Comparison of ENCODE assay signal across 20 cellular contexts in genomic region chr7:156106107-156106426, GRCh38.
"Had no signal": no experiment of that assay in that cellular context is flagged by ENCODE, and none has a peak within 500 bp of the region (broad histone marks: within the 10 kb centered on the region; RNA-seq: fewer than 3 reads in every experiment).

No MANE protein-coding gene starts in this region.

- H3K4me3 Mint-ChIP-seq: activated CD4-positive, alpha-beta memory T cell treated with anti-CD3 and anti-CD28 coated beads for 36 hours; activated CD4-positive, alpha-beta T cell treated with anti-CD3 and anti-CD28 coated beads, Interleukin-2, amount 10 ng/mL, durations not matched to agents 7 days and 5 days; activated naive CD4-positive, alpha-beta T cell treated with anti-CD3 and anti-CD28 coated beads, Interleukin-2, amount 10 ng/mL, durations not matched to agents 7 days and 5 days; activated naive CD8-positive, alpha-beta T cell treated with anti-CD3 and anti-CD28 coated beads for 36 hours; activated T-cell treated with anti-CD3 and anti-CD28 coated beads, Interleukin-2, amount 50 U/mL, for 72 hours; T-helper 17 cell had no signal

- DNase-seq: activated CD4-positive, alpha-beta memory T cell treated with anti-CD3 and anti-CD28 coated beads for 36 hours; activated CD4-positive, alpha-beta T cell treated with anti-CD3 and anti-CD28 coated beads, Interleukin-2, amount 10 ng/mL, durations not matched to agents 7 days and 5 days; activated CD4-positive, CD25-positive, alpha-beta regulatory T cell; activated gamma-delta T cell treated with Interleukin-2 at 50 U/mL for 16 hours; activated naive CD4-positive, alpha-beta T cell treated with anti-CD3 and anti-CD28 coated beads, Interleukin-2, amount 10 ng/mL, durations not matched to agents 7 days and 5 days; activated naive CD8-positive, alpha-beta T cell treated with anti-CD3 and anti-CD28 coated beads for 36 hours; activated T-cell treated with anti-CD3 and anti-CD28 coated beads, Interleukin-2, amount 50 U/mL, for 72 hours; anterior cingulate cortex; caudate nucleus; NCI-H1436 treated with DMSO at 0.1 percent for 48 hours; NCI-H187; NCI-H2171; NCI-H2227 treated with DMSO at 0.1 percent for 48 hours; NCI-H446 treated with DMSO at 0.1 percent for 48 hours; NCI-H524 treated with DMSO at 0.1 percent for 48 hours; SIG-M5; T-helper 17 cell; T-helper 9 cell had no signal

- ATAC-seq: activated T-cell treated with anti-CD3 and anti-CD28 coated beads, Interleukin-2, amount 50 U/mL, for 72 hours; T-helper 17 cell had no signal

- H3K27me3 Mint-ChIP-seq: activated CD4-positive, alpha-beta memory T cell treated with anti-CD3 and anti-CD28 coated beads for 36 hours; activated CD4-positive, alpha-beta T cell treated with anti-CD3 and anti-CD28 coated beads, Interleukin-2, amount 10 ng/mL, durations not matched to agents 7 days and 5 days; activated naive CD8-positive, alpha-beta T cell treated with anti-CD3 and anti-CD28 coated beads for 36 hours had no signal

- H3K36me3 Mint-ChIP-seq: activated CD4-positive, alpha-beta memory T cell treated with anti-CD3 and anti-CD28 coated beads for 36 hours; activated naive CD4-positive, alpha-beta T cell treated with anti-CD3 and anti-CD28 coated beads, Interleukin-2, amount 10 ng/mL, durations not matched to agents 7 days and 5 days; activated naive CD8-positive, alpha-beta T cell treated with anti-CD3 and anti-CD28 coated beads for 36 hours had no signal

- H3K9ac ChIP-seq: KMS-11 had no signal

- H3K27ac ChIP-seq: KMS-11 had no signal

- H3K27ac Mint-ChIP-seq: activated CD4-positive, alpha-beta memory T cell treated with anti-CD3 and anti-CD28 coated beads for 36 hours; activated CD4-positive, alpha-beta T cell treated with anti-CD3 and anti-CD28 coated beads, Interleukin-2, amount 10 ng/mL, durations not matched to agents 7 days and 5 days; activated naive CD4-positive, alpha-beta T cell treated with anti-CD3 and anti-CD28 coated beads, Interleukin-2, amount 10 ng/mL, durations not matched to agents 7 days and 5 days; activated naive CD8-positive, alpha-beta T cell treated with anti-CD3 and anti-CD28 coated beads for 36 hours; activated T-cell treated with anti-CD3 and anti-CD28 coated beads, Interleukin-2, amount 50 U/mL, for 72 hours; activated T-helper 2 cell treated with anti-CD3 and anti-CD28 coated beads, Interferon-gamma antibody, Interleukin-2, Interleukin-4, amounts not matched to agents 10 μg/mL and 5 μg/mL and 100 μg/mL, durations not matched to agents 14 hours and 24 hours and 36 hours; T-helper 17 cell had no signal

- H3K4me1 Mint-ChIP-seq: activated CD4-positive, alpha-beta T cell treated with anti-CD3 and anti-CD28 coated beads, Interleukin-2, amount 10 ng/mL, durations not matched to agents 7 days and 5 days; activated naive CD4-positive, alpha-beta T cell treated with anti-CD3 and anti-CD28 coated beads, Interleukin-2, amount 10 ng/mL, durations not matched to agents 7 days and 5 days; activated naive CD8-positive, alpha-beta T cell treated with anti-CD3 and anti-CD28 coated beads for 36 hours; T-helper 17 cell had no signal

- H3K4me2 ChIP-seq: KMS-11 had no signal

- H3K9me3 Mint-ChIP-seq: activated CD4-positive, alpha-beta memory T cell treated with anti-CD3 and anti-CD28 coated beads for 36 hours; activated CD4-positive, alpha-beta T cell treated with anti-CD3 and anti-CD28 coated beads, Interleukin-2, amount 10 ng/mL, durations not matched to agents 7 days and 5 days; activated naive CD4-positive, alpha-beta T cell treated with anti-CD3 and anti-CD28 coated beads, Interleukin-2, amount 10 ng/mL, durations not matched to agents 7 days and 5 days; activated naive CD8-positive, alpha-beta T cell treated with anti-CD3 and anti-CD28 coated beads for 36 hours; activated T-helper 2 cell treated with anti-CD3 and anti-CD28 coated beads, Interferon-gamma antibody, Interleukin-2, Interleukin-4, amounts not matched to agents 10 μg/mL and 5 μg/mL and 100 μg/mL, durations not matched to agents 14 hours and 24 hours and 36 hours had no signal
